Comparison of ENCODE assay signal across 24 cellular contexts in genomic region chr17:73787036-73787720, GRCh38.
A peak's percentile ranks its signal among the peaks of the same experiment; 100 is the strongest.
DNase-seq lines count a peak whose midpoint lies in the region; ATAC-seq and TF ChIP-seq lines count a peak whose summit lies in the region.
"Had no signal": no experiment of that assay in that cellular context is flagged by ENCODE, and none has a peak within 500 bp of the region (broad histone marks: within the 10 kb centered on the region; RNA-seq: fewer than 3 reads in every experiment).

No MANE protein-coding gene starts in this region.

- H3K23ac ChIP-seq in mesendoderm (ENCODE audit: low read length) = no peak overlapping the region

- no peaks in the 10 kb centered on the region for H3K36me3 ChIP-seq in BLaER1 treated with 17β-estradiol and CSF1 and Interleukin-3, amounts not matched to agents 10 nM and 100 nM
- H3K36me3 ChIP-seq in H7 (replicated peaks; ENCODE audit: control insufficient read depth, insufficient read depth, low read length) (no peaks in the 10 kb centered on the region), mesendoderm (ENCODE audit: control insufficient read depth, insufficient read depth, low read length) (no peaks in the 10 kb centered on the region), left lung (no peaks in the 10 kb centered on the region)
- H3K36me3 ChIP-seq: heart left ventricle had no signal

- H4K8ac ChIP-seq in mesendoderm (ENCODE audit: low read depth, low read length) = no peak overlapping the region

- H2BK15ac ChIP-seq in mesendoderm (replicated peaks; ENCODE audit: low read depth) = no peak overlapping the region

- H3K9ac ChIP-seq in BLaER1 treated with 17β-estradiol and CSF1 and Interleukin-3, amounts not matched to agents 10 nM and 100 nM = no peak overlapping the region
- no peak overlapping the region for H3K9ac ChIP-seq in mesendoderm (ENCODE audit: low read length)

- no peak overlapping the region for H3K27ac ChIP-seq in BLaER1 treated with 17β-estradiol and CSF1 and Interleukin-3, amounts not matched to agents 10 nM and 100 nM
- H3K27ac ChIP-seq in mesendoderm (ENCODE audit: low read depth, low read length) (peak overlapping the region; percentile 8), left lung (no peak overlapping the region)
- H3K27ac ChIP-seq: heart left ventricle had no signal

- peak overlapping the region; percentile 29 for H3K56ac ChIP-seq in mesendoderm (ENCODE audit: low read length)

- H2BK5ac ChIP-seq in mesendoderm (ENCODE audit: low read length) = no peak overlapping the region

- no peaks in the 10 kb centered on the region for H3K79me1 ChIP-seq in mesendoderm (ENCODE audit: low read length)

- H3K9me3 ChIP-seq in BLaER1 treated with 17β-estradiol and CSF1 and Interleukin-3, amounts not matched to agents 10 nM and 100 nM (replicated peaks in 1 of 11) = no peaks in the 10 kb centered on the region
- no peaks in the 10 kb centered on the region for H3K9me3 ChIP-seq in left lung

- peak overlapping the region in 9 of 11 experiments; percentile 12 to 79 (median 60); a peak in 17 of 22 replicates for H3K4me2 ChIP-seq in BLaER1 treated with 17β-estradiol and CSF1 and Interleukin-3, amounts not matched to agents 10 nM and 100 nM
- no peak overlapping the region for H3K4me2 ChIP-seq in mesendoderm (ENCODE audit: low read length)

- H3K4me3 ChIP-seq in BLaER1 treated with 17β-estradiol and CSF1 and Interleukin-3, amounts not matched to agents 10 nM and 100 nM = no peak overlapping the region
- H3K4me3 ChIP-seq in H7 (ENCODE audit: insufficient read depth, low read depth, low read length) (no peak overlapping the region), mesendoderm (ENCODE audit: low read length) (no peak overlapping the region), left lung (no peak overlapping the region)
- H3K4me3 ChIP-seq: heart left ventricle had no signal

- intact Hi-C loops in left lung (cut with DNase I) = no loop called here

- DNase-seq in H7 (peak; percentile 65), NCI-H69 (lab: John Stamatoyannopoulos, UW) (peak; percentile 21), mesendoderm (peak; percentile 13), NCI-H2196 (lab: John Stamatoyannopoulos, UW; ENCODE audit: unreplicated experiment) (no peak), left lung (no peak)
- DNase-seq: activated CD4-positive, CD25-positive, alpha-beta regulatory T cell treated with anti-CD3 and anti-CD28 coated beads, Interleukin-2, amount 50 U/mL, for 72 hours; activated naive CD4-positive, alpha-beta T cell treated with anti-CD3 and anti-CD28 coated beads for 36 hours; activated T-cell treated with anti-CD3 and anti-CD28 coated beads for 4 hours; amygdala; CD4-positive, alpha-beta T cell; central memory CD4-positive, alpha-beta T cell; dermis blood vessel endothelial cell; GDM1; heart left ventricle; KBM-7; NCI-H1930; SIG-M5 had no signal

- H3K4ac ChIP-seq in mesendoderm (ENCODE audit: low read depth, low read length) = no peak overlapping the region

- no peak overlapping the region for H2BK120ac ChIP-seq in mesendoderm (ENCODE audit: low read depth, low read length)

- ATAC-seq in esophagus mucosa (no peak), left lung (no peak)
- ATAC-seq: activated CD8-positive, alpha-beta T cell treated with anti-CD3 and anti-CD28 coated beads for 36 hours; left lobe of liver; natural killer cell treated with Interleukin-12 subunit alpha and Interleukin-12 subunit beta and Interleukin-15 and Interleukin-18, amount 100 ng/mL, for 72 hours; PC-3; stimulated activated effector memory CD8-positive, alpha-beta T cell treated with anti-CD3 and anti-CD28 coated beads, Interleukin-12 subunit alpha, Interleukin-12 subunit beta, amount 100 ng/mL, for 72 hours had no signal

- H3K27me3 ChIP-seq in BLaER1 treated with 17β-estradiol and CSF1 and Interleukin-3, amounts not matched to agents 10 nM and 100 nM = no peaks in the 10 kb centered on the region
- H3K27me3 ChIP-seq in H7 (ENCODE audit: control insufficient read depth, insufficient read depth, low read length) = no peaks in the 10 kb centered on the region; the same call in 1 of the 2 replicates
- no peaks in the 10 kb centered on the region for H3K27me3 ChIP-seq in mesendoderm (ENCODE audit: insufficient read depth, low read length, poor library complexity)
- H3K27me3 ChIP-seq in left lung = peaks cover 0 to 54% of the 10 kb centered on the region in 2 donors

- peaks cover 15 to 43% (median 29%) of the 10 kb centered on the region in 10 experiments for H3K4me1 ChIP-seq in BLaER1 treated with 17β-estradiol and CSF1 and Interleukin-3, amounts not matched to agents 10 nM and 100 nM
- H3K4me1 ChIP-seq in mesendoderm (ENCODE audit: control insufficient read depth, low read depth, low read length) (peaks cover 1% of the 10 kb centered on the region), left lung (no peaks in the 10 kb centered on the region)

- H4K20me1 ChIP-seq in BLaER1 treated with 17β-estradiol and CSF1 and Interleukin-3, amounts not matched to agents 10 nM and 100 nM = no peaks in the 10 kb centered on the region

- no peak overlapping the region for H2AK5ac ChIP-seq in mesendoderm (ENCODE audit: low read length)

- WGBS in mesendoderm (ENCODE audit: extremely low coverage, insufficient coverage, low lambda C conversion rate) = no CpG with 5 or more reads among the region's 12 CpGs

- no peaks in the 10 kb centered on the region for H3K79me2 ChIP-seq in mesendoderm (ENCODE audit: control insufficient read depth, insufficient read depth, low read length)

- TF ChIP-seq CTCF in left lung (IDR thresholded peaks at IDR 0.05) = no peak

- H4K5ac ChIP-seq in mesendoderm (ENCODE audit: low read length) = no peak overlapping the region

- no peak overlapping the region for H3K18ac ChIP-seq in mesendoderm (ENCODE audit: low read length)

Comparison
In these comparisons a context has a peak if more than half of its experiments do, and no peak if none do; other contexts are left out.
1. DNase-seq: peak in H7 (single experiment), NCI-H69 (single experiment) and mesendoderm (single experiment); none in NCI-H2196 (single experiment) and left lung (0 of 2).